Comparison of ENCODE assay signal across 16 cellular contexts in the genomic region with DNA sequence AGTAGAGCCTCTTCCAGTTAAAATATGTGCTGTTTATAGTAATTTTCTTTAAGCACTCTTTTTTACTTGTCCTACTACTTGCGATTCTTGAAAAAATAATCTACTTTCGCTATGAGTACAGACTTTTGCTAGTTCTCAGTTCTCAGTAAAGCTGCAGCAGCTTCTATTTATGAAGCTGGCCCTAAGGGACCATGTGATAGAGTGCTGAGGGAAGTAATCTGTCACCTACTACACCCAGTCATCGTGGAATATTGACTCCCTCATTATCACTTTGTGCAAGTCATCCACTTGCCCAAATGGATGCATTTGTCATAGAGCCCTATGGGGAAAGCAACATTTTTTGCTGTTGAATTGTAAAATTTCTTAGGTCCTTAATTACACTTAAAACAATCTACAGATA.
DNase-seq lines count a peak whose midpoint lies in the region; ATAC-seq, FAIRE-seq and TF ChIP-seq lines count a peak whose summit lies in the region.
"Had no signal": no experiment of that assay in that cellular context is flagged by ENCODE, and none has a peak within 500 bp of the region (broad histone marks: within the 10 kb centered on the region; RNA-seq: fewer than 3 reads in every experiment).

No MANE protein-coding gene starts in this region.

- in situ Hi-C loops in GM13977 (cut with MboI; ENCODE audit: low pct_unique_long_range_greater_than_20kb, low sequenced_read_pairs, unreplicated experiment) = no loop called here

- DNase-seq in GM13977 (ENCODE audit: low spot score) (peak; percentile 4), H54 (ENCODE audit: insufficient read length, low spot score) (no peak), OCI-M1 (lab: John Stamatoyannopoulos, UW) (peak; percentile 63), left ventricle myocardium superior (no peak), hepatic stellate cell (ENCODE audit: low spot score) (no peak), DMS114 treated with DMSO at 0.1 percent for 48 hours (lab: John Stamatoyannopoulos, UW; ENCODE audit: unreplicated experiment) (no peak)
- DNase-seq: CD8-positive, alpha-beta memory T cell; EL; HCEC 1CT; KBM-7; NCI-H1105; NCI-H1694 treated with DMSO at 0.1 percent for 48 hours; NCI-H774; SW 1271 had no signal

- intact Hi-C loops in left ventricle myocardium superior (cut with micrococcal nuclease) = no loop called here

- no peak for TF ChIP-seq CTCF in GM13977 (IDR thresholded peaks at IDR 0.05; ENCODE audit: extremely low read depth, insufficient read depth, missing control alignments)

- ATAC-seq in left ventricle myocardium superior (peak; percentile 72), GM19463 (IDR thresholded peaks at IDR 0.05; ENCODE audit: unreplicated experiment) (no peak)

- peak; percentile 11 for FAIRE-seq in H54 (lab: Jason Lieb, UNC)
- FAIRE-seq: HTR-8/SVneo had no signal

- TF ChIP-seq POLR2A in H54 (IDR thresholded peaks at IDR 0.05; ENCODE audit: low read depth, low read length) = no peak

Comparison
In these comparisons a context has a peak if more than half of its experiments do, and no peak if none do; other contexts are left out.
1. DNase-seq: peak in GM13977 (single experiment) and OCI-M1 (single experiment); none in H54 (single experiment), left ventricle myocardium superior (single experiment), hepatic stellate cell (single experiment) and DMS114 treated with DMSO at 0.1 percent for 48 hours (single experiment).